In the genomic region with DNA sequence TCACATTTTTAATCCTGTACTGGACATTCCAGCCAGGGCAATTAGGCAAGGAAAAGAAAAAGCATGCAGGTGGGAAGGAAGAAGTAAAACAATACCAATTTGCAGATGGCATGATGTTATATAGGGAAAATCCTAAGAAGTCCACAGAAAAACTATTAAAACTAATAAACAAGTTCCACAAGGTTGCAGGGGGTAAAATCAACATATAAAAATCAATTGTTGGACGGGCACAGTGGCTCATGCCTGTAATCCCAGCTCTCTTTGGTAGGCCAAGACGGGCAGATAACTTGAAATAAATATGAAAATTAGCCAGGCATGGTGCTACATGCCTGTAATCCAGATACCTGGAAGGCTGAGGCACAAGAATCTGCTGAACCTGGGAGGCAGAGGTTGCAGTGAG, we compare ENCODE assay signal across 31 cellular contexts.
"Had no signal": no experiment of that assay in that cellular context is flagged by ENCODE, and none has a peak within 500 bp of the region (broad histone marks: within the 10 kb centered on the region; RNA-seq: fewer than 3 reads in every experiment).

No MANE protein-coding gene starts in this region.

- H3K27ac Mint-ChIP-seq: activated CD4-positive, alpha-beta memory T cell treated with anti-CD3 and anti-CD28 coated beads, Interleukin-2, amount 10 ng/mL, durations not matched to agents 7 days and 5 days; activated CD4-positive, alpha-beta T cell treated with anti-CD3 and anti-CD28 coated beads, Interleukin-2, amount 10 ng/mL, durations not matched to agents 7 days and 5 days; activated naive CD4-positive, alpha-beta T cell treated with anti-CD3 and anti-CD28 coated beads, Interleukin-2, amount 10 ng/mL, durations not matched to agents 7 days and 5 days; activated naive CD4-positive, alpha-beta T cell treated with anti-CD3 and anti-CD28 coated beads, Interleukin-2, amount 50 U/mL, for 72 hours; activated naive CD8-positive, alpha-beta T cell treated with anti-CD3 and anti-CD28 coated beads, Interleukin-2, amount 10 ng/mL, durations not matched to agents 7 days and 5 days; activated T-cell treated with anti-CD3 and anti-CD28 coated beads, Interleukin-2, amount 50 U/mL, for 24 hours; activated T-cell treated with anti-CD3 and anti-CD28 coated beads, Interleukin-2, amount 50 U/mL, for 72 hours; WTC11 had no signal

- H3K4me1 ChIP-seq: ascending aorta, esophagus muscularis mucosa, foreskin keratinocyte, gastrocnemius medialis had no signal

- FAIRE-seq: bronchial epithelial cell had no signal

- H3K4me1 Mint-ChIP-seq: activated CD4-positive, alpha-beta T cell treated with anti-CD3 and anti-CD28 coated beads, Interleukin-2, amount 10 ng/mL, durations not matched to agents 7 days and 5 days; activated naive CD4-positive, alpha-beta T cell treated with anti-CD3 and anti-CD28 coated beads, Interleukin-2, amount 10 ng/mL, durations not matched to agents 7 days and 5 days; WTC11 had no signal

- ATAC-seq: activated naive CD4-positive, alpha-beta T cell treated with anti-CD3 and anti-CD28 coated beads, Interleukin-2, amount 50 U/mL, for 72 hours; activated T-cell treated with anti-CD3 and anti-CD28 coated beads, Interleukin-2, amount 50 U/mL, for 72 hours; effector memory CD8-positive, alpha-beta T cell; foreskin keratinocyte; gastrocnemius medialis; heart left ventricle; WTC11 had no signal

- H3K9me3 ChIP-seq: ascending aorta, esophagus muscularis mucosa, gastrocnemius medialis, heart left ventricle had no signal

- H3K27me3 ChIP-seq: ascending aorta, brain microvascular endothelial cell, esophagus muscularis mucosa, foreskin keratinocyte, gastrocnemius medialis, heart left ventricle had no signal

- H3K4me3 ChIP-seq: ascending aorta, coronary artery, esophagus muscularis mucosa, gastrocnemius medialis, heart left ventricle had no signal

- H3K27me3 Mint-ChIP-seq: activated CD4-positive, alpha-beta memory T cell treated with anti-CD3 and anti-CD28 coated beads, Interleukin-2, amount 10 ng/mL, durations not matched to agents 7 days and 5 days; activated CD4-positive, alpha-beta T cell treated with anti-CD3 and anti-CD28 coated beads, Interleukin-2, amount 10 ng/mL, durations not matched to agents 7 days and 5 days; activated naive CD4-positive, alpha-beta T cell treated with anti-CD3 and anti-CD28 coated beads, Interleukin-2, amount 10 ng/mL, durations not matched to agents 7 days and 5 days; activated naive CD8-positive, alpha-beta T cell treated with anti-CD3 and anti-CD28 coated beads, Interleukin-2, amount 10 ng/mL, durations not matched to agents 7 days and 5 days; activated T-cell treated with anti-CD3 and anti-CD28 coated beads, Interleukin-2, amount 50 U/mL, for 24 hours; central memory CD8-positive, alpha-beta T cell; effector memory CD8-positive, alpha-beta T cell had no signal

- DNase-seq: activated CD4-positive, alpha-beta memory T cell treated with anti-CD3 and anti-CD28 coated beads, Interleukin-2, amount 10 ng/mL, durations not matched to agents 7 days and 5 days; activated CD4-positive, alpha-beta T cell treated with anti-CD3 and anti-CD28 coated beads for 1 hour; activated CD4-positive, alpha-beta T cell treated with anti-CD3 and anti-CD28 coated beads for 4 hours; activated CD4-positive, alpha-beta T cell treated with anti-CD3 and anti-CD28 coated beads, Interleukin-2, amount 10 ng/mL, durations not matched to agents 7 days and 5 days; activated CD4-positive, alpha-beta T cell treated with anti-CD3 and anti-CD28 coated beads, Interleukin-2, amount 50 U/mL, for 4 hours; activated CD8-positive, alpha-beta memory T cell treated with anti-CD3 and anti-CD28 coated beads, Interleukin-2, amount 50 U/mL, for 48 hours; activated gamma-delta T cell; activated naive CD4-positive, alpha-beta T cell; activated naive CD4-positive, alpha-beta T cell treated with anti-CD3 and anti-CD28 coated beads, Interleukin-2, amount 10 ng/mL, durations not matched to agents 7 days and 5 days; activated naive CD8-positive, alpha-beta T cell treated with anti-CD3 and anti-CD28 coated beads, Interleukin-2, amount 10 ng/mL, durations not matched to agents 7 days and 5 days; activated T-cell treated with anti-CD3 and anti-CD28 coated beads for 4 hours; activated T-cell treated with anti-CD3 and anti-CD28 coated beads, Interleukin-2, amount 50 U/mL, for 24 hours; activated T-cell treated with anti-CD3 and anti-CD28 coated beads, Interleukin-2, amount 50 U/mL, for 72 hours; brain microvascular endothelial cell; dermis blood vessel endothelial cell; effector CD4-positive, alpha-beta T cell; effector memory CD8-positive, alpha-beta T cell; erythroblast; foreskin keratinocyte; gastrocnemius medialis; glutamatergic neuron; heart left ventricle; T-helper 1 cell; T-helper 2 cell had no signal

- H3K27ac ChIP-seq: ascending aorta, brain microvascular endothelial cell, coronary artery, esophagus muscularis mucosa, foreskin keratinocyte, gastrocnemius medialis, heart left ventricle had no signal

- H3K4me3 Mint-ChIP-seq: activated CD4-positive, alpha-beta memory T cell treated with anti-CD3 and anti-CD28 coated beads, Interleukin-2, amount 10 ng/mL, durations not matched to agents 7 days and 5 days; activated CD4-positive, alpha-beta T cell treated with anti-CD3 and anti-CD28 coated beads, Interleukin-2, amount 10 ng/mL, durations not matched to agents 7 days and 5 days; activated naive CD4-positive, alpha-beta T cell treated with anti-CD3 and anti-CD28 coated beads, Interleukin-2, amount 10 ng/mL, durations not matched to agents 7 days and 5 days; activated naive CD8-positive, alpha-beta T cell treated with anti-CD3 and anti-CD28 coated beads, Interleukin-2, amount 10 ng/mL, durations not matched to agents 7 days and 5 days; activated T-cell treated with anti-CD3 and anti-CD28 coated beads, Interleukin-2, amount 50 U/mL, for 24 hours; activated T-cell treated with anti-CD3 and anti-CD28 coated beads, Interleukin-2, amount 50 U/mL, for 72 hours; central memory CD8-positive, alpha-beta T cell; effector memory CD8-positive, alpha-beta T cell; WTC11 had no signal
